24 cellular contexts compared by ENCODE assay signal in genomic region chr3:42493126-42493797, GRCh38. TPM values are rescaled to one million over a fixed set of nuclear protein-coding genes. Genes with fewer than 3 reads are reported as not detected.
DNase-seq lines count a peak whose midpoint lies in the region; ATAC-seq and TF ChIP-seq lines count a peak whose summit lies in the region.
"Had no signal": no experiment of that assay in that cellular context is flagged by ENCODE, and none has a peak within 500 bp of the region (broad histone marks: within the 10 kb centered on the region; RNA-seq: fewer than 3 reads in every experiment).

No MANE protein-coding gene starts in this region.

- no peak for TF ChIP-seq POLR2A in GM18505 (IDR thresholded peaks at IDR 0.05; ENCODE audit: borderline replicate concordance, extremely low read depth, insufficient read depth, insufficient read length)

- intact Hi-C loops in activated CD4-positive, alpha-beta memory T cell treated with anti-CD3 and anti-CD28 coated beads for 36 hours (cut with micrococcal nuclease) = no loop called here

- DNase-seq in activated CD4-positive, alpha-beta memory T cell treated with anti-CD3 and anti-CD28 coated beads, Interleukin-2, amount 10 ng/mL, durations not matched to agents 7 days and 5 days = peak; percentile 5
- DNase-seq in activated CD4-positive, alpha-beta memory T cell treated with anti-CD3 and anti-CD28 coated beads for 36 hours = no peak
- peak; percentile 19 for DNase-seq in activated CD8-positive, alpha-beta memory T cell treated with anti-CD3 and anti-CD28 coated beads, Interleukin-2, amount 10 ng/mL, durations not matched to agents 7 days and 5 days
- DNase-seq in mesenteric fat pad (ENCODE audit: low spot score) = peak; percentile 86
- DNase-seq in thoracic aorta (ENCODE audit: low spot score) = no peak
- no peak for DNase-seq in stimulated activated naive CD4-positive, alpha-beta T cell (lab: John Stamatoyannopoulos, UW)
- DNase-seq: activated CD4-positive, alpha-beta T cell treated with anti-CD3 and anti-CD28 coated beads, Interleukin-2, amount 50 U/mL, for 1 hour; activated naive CD4-positive, alpha-beta T cell; activated T-cell treated with anti-CD3 and anti-CD28 coated beads, Interleukin-2, amount 50 U/mL, for 1 hour; central memory CD4-positive, alpha-beta T cell; DND-41; KG1; mammary epithelial cell; NCI-H1694 treated with DMSO at 0.1 percent for 48 hours; NCI-H526 treated with DMSO at 0.1 percent for 48 hours; WERI-Rb-1 had no signal

- H3K27me3 ChIP-seq in thoracic aorta (replicated peaks; ENCODE audit: insufficient read depth) = no peaks in the 10 kb centered on the region

- H3K36me3 ChIP-seq in thoracic aorta = no peaks in the 10 kb centered on the region
- H3K36me3 ChIP-seq: esophagus muscularis mucosa, gastroesophageal sphincter, WERI-Rb-1 had no signal

- H3K4me3 ChIP-seq in thoracic aorta = no peak overlapping the region
- H3K4me3 ChIP-seq: esophagus muscularis mucosa, gastroesophageal sphincter, GM12878 had no signal

- peaks cover 11% of the 10 kb centered on the region for H3K4me1 Mint-ChIP-seq in activated CD4-positive, alpha-beta memory T cell treated with anti-CD3 and anti-CD28 coated beads, Interleukin-2, amount 10 ng/mL, durations not matched to agents 7 days and 5 days
- H3K4me1 Mint-ChIP-seq in activated CD4-positive, alpha-beta memory T cell treated with anti-CD3 and anti-CD28 coated beads for 36 hours (ENCODE audit: low read depth) = no peaks in the 10 kb centered on the region
- peaks cover 20% of the 10 kb centered on the region for H3K4me1 Mint-ChIP-seq in activated CD8-positive, alpha-beta memory T cell treated with anti-CD3 and anti-CD28 coated beads, Interleukin-2, amount 10 ng/mL, durations not matched to agents 7 days and 5 days

- peaks cover 11% of the 10 kb centered on the region for H3K27me3 Mint-ChIP-seq in activated CD4-positive, alpha-beta memory T cell treated with anti-CD3 and anti-CD28 coated beads, Interleukin-2, amount 10 ng/mL, durations not matched to agents 7 days and 5 days
- peaks cover 2% of the 10 kb centered on the region for H3K27me3 Mint-ChIP-seq in activated CD4-positive, alpha-beta memory T cell treated with anti-CD3 and anti-CD28 coated beads for 36 hours
- peaks cover 4% of the 10 kb centered on the region for H3K27me3 Mint-ChIP-seq in activated CD8-positive, alpha-beta memory T cell treated with anti-CD3 and anti-CD28 coated beads, Interleukin-2, amount 10 ng/mL, durations not matched to agents 7 days and 5 days

- H3K9me3 ChIP-seq in thoracic aorta = no peaks in the 10 kb centered on the region
- H3K9me3 ChIP-seq: esophagus muscularis mucosa, gastroesophageal sphincter had no signal

- POLR2A ChIA-PET in activated CD4-positive, alpha-beta memory T cell treated with anti-CD3 and anti-CD28 coated beads, Interleukin-2, amount 10 ng/mL, durations not matched to agents 7 days and 5 days (lab: Charles Lee) = no interaction called here
- POLR2A ChIA-PET in activated CD4-positive, alpha-beta memory T cell treated with anti-CD3 and anti-CD28 coated beads for 36 hours (lab: Charles Lee) = no interaction called here

- no peak for TF ChIP-seq CTCF in thoracic aorta (IDR thresholded peaks at IDR 0.05)

- CTCF ChIA-PET in activated CD4-positive, alpha-beta memory T cell treated with anti-CD3 and anti-CD28 coated beads, Interleukin-2, amount 10 ng/mL, durations not matched to agents 7 days and 5 days (lab: Charles Lee) = no interaction called here
- CTCF ChIA-PET in activated CD4-positive, alpha-beta memory T cell treated with anti-CD3 and anti-CD28 coated beads for 36 hours (lab: Charles Lee) = interaction anchor here (0.7 kb wide), 1 partner anchor 35 kb away, joined by 3 read pairs; no protein-coding TSS in a partner anchor
- CTCF ChIA-PET in activated CD8-positive, alpha-beta memory T cell treated with anti-CD3 and anti-CD28 coated beads, Interleukin-2, amount 10 ng/mL, durations not matched to agents 7 days and 5 days (lab: Charles Lee) = no interaction called here

- peak overlapping the region; percentile 58 to 63 for H3K27ac ChIP-seq in thoracic aorta
- H3K27ac ChIP-seq: esophagus muscularis mucosa, gastroesophageal sphincter, WERI-Rb-1 had no signal

- no peaks in the 10 kb centered on the region for H3K36me3 Mint-ChIP-seq in activated CD4-positive, alpha-beta memory T cell treated with anti-CD3 and anti-CD28 coated beads, Interleukin-2, amount 10 ng/mL, durations not matched to agents 7 days and 5 days (ENCODE audit: low read depth)
- no peaks in the 10 kb centered on the region for H3K36me3 Mint-ChIP-seq in activated CD4-positive, alpha-beta memory T cell treated with anti-CD3 and anti-CD28 coated beads for 36 hours
- H3K36me3 Mint-ChIP-seq in activated CD8-positive, alpha-beta memory T cell treated with anti-CD3 and anti-CD28 coated beads, Interleukin-2, amount 10 ng/mL, durations not matched to agents 7 days and 5 days = no peaks in the 10 kb centered on the region
- H3K36me3 Mint-ChIP-seq: naive thymus-derived CD4-positive, alpha-beta T cell had no signal

- H3K4me3 Mint-ChIP-seq in activated CD4-positive, alpha-beta memory T cell treated with anti-CD3 and anti-CD28 coated beads, Interleukin-2, amount 10 ng/mL, durations not matched to agents 7 days and 5 days = no peak overlapping the region
- H3K4me3 Mint-ChIP-seq in activated CD4-positive, alpha-beta memory T cell treated with anti-CD3 and anti-CD28 coated beads for 36 hours = no peak overlapping the region
- no peak overlapping the region for H3K4me3 Mint-ChIP-seq in activated CD8-positive, alpha-beta memory T cell treated with anti-CD3 and anti-CD28 coated beads, Interleukin-2, amount 10 ng/mL, durations not matched to agents 7 days and 5 days
- H3K4me3 Mint-ChIP-seq: naive thymus-derived CD4-positive, alpha-beta T cell; T-helper 2 cell treated with Interferon-gamma antibody and Interleukin-4, amounts not matched to agents 5 μg/mL and 100 μg/mL, for 36 hours had no signal

- H3K9me3 Mint-ChIP-seq in activated CD4-positive, alpha-beta memory T cell treated with anti-CD3 and anti-CD28 coated beads, Interleukin-2, amount 10 ng/mL, durations not matched to agents 7 days and 5 days = no peaks in the 10 kb centered on the region
- no peaks in the 10 kb centered on the region for H3K9me3 Mint-ChIP-seq in activated CD4-positive, alpha-beta memory T cell treated with anti-CD3 and anti-CD28 coated beads for 36 hours
- H3K9me3 Mint-ChIP-seq in activated CD8-positive, alpha-beta memory T cell treated with anti-CD3 and anti-CD28 coated beads, Interleukin-2, amount 10 ng/mL, durations not matched to agents 7 days and 5 days (ENCODE audit: low read depth) = no peaks in the 10 kb centered on the region
- H3K9me3 Mint-ChIP-seq: naive thymus-derived CD4-positive, alpha-beta T cell; T-helper 2 cell treated with Interferon-gamma antibody and Interleukin-4, amounts not matched to agents 5 μg/mL and 100 μg/mL, for 36 hours had no signal

- H3K4me1 ChIP-seq in thoracic aorta (ENCODE audit: control insufficient read depth in 1 of 2, low read depth in 2 of 2) = peaks cover 15 to 38% of the 10 kb centered on the region in 2 donors

- no peak overlapping the region for H3K27ac Mint-ChIP-seq in activated CD4-positive, alpha-beta memory T cell treated with anti-CD3 and anti-CD28 coated beads, Interleukin-2, amount 10 ng/mL, durations not matched to agents 7 days and 5 days
- no peak overlapping the region for H3K27ac Mint-ChIP-seq in activated CD4-positive, alpha-beta memory T cell treated with anti-CD3 and anti-CD28 coated beads for 36 hours
- no peak overlapping the region for H3K27ac Mint-ChIP-seq in activated CD8-positive, alpha-beta memory T cell treated with anti-CD3 and anti-CD28 coated beads, Interleukin-2, amount 10 ng/mL, durations not matched to agents 7 days and 5 days
- H3K27ac Mint-ChIP-seq: naive thymus-derived CD4-positive, alpha-beta T cell; T-helper 2 cell treated with Interferon-gamma antibody and Interleukin-4, amounts not matched to agents 5 μg/mL and 100 μg/mL, for 36 hours had no signal

- no peak for ATAC-seq in activated CD8-positive, alpha-beta memory T cell treated with anti-CD3 and anti-CD28 coated beads, Interleukin-2, amount 10 ng/mL, durations not matched to agents 7 days and 5 days
- ATAC-seq in thoracic aorta (ENCODE audit: insufficient number of reproducible peaks, low FRiP score, low read depth) (no peak), GM18505 (IDR thresholded peaks at IDR 0.05; ENCODE audit: unreplicated experiment) (no peak), HG03025 (IDR thresholded peaks at IDR 0.05; ENCODE audit: low FRiP score, unreplicated experiment) (no peak)
- ATAC-seq: gastroesophageal sphincter had no signal

RNA-seq across cellular contexts. Expression of gene VIPR1, which starts 9.2 kb away (rescaled TPM):
- total RNA-seq in activated CD4-positive, alpha-beta memory T cell treated with anti-CD3 and anti-CD28 coated beads, Interleukin-2, amount 10 ng/mL, durations not matched to agents 7 days and 5 days = 1 to 10 TPM; 7.5 to 9.6 TPM
- 1 to 10 TPM; 5.9 to 6.5 TPM for total RNA-seq in activated CD4-positive, alpha-beta memory T cell treated with anti-CD3 and anti-CD28 coated beads for 36 hours
- total RNA-seq in activated CD8-positive, alpha-beta memory T cell treated with anti-CD3 and anti-CD28 coated beads, Interleukin-2, amount 10 ng/mL, durations not matched to agents 7 days and 5 days = 1 to 10 TPM in 1 of 2 experiments, under 1 TPM in 1; 0.14 to 1.9 TPM
- total RNA-seq in mesenteric fat pad = 2.4 TPM
- total RNA-seq in thoracic aorta = 10 to 100 TPM; 31.0 to 48.7 TPM
- total RNA-seq: HT1080 had no signal

Comparison
In these comparisons a context has a peak if more than half of its experiments do, and no peak if none do; other contexts are left out.
1. DNase-seq: peak in activated CD4-positive, alpha-beta memory T cell treated with anti-CD3 and anti-CD28 coated beads, Interleukin-2, amount 10 ng/mL, durations not matched to agents 7 days and 5 days (single experiment), activated CD8-positive, alpha-beta memory T cell treated with anti-CD3 and anti-CD28 coated beads, Interleukin-2, amount 10 ng/mL, durations not matched to agents 7 days and 5 days (single experiment) and mesenteric fat pad (single experiment); none in activated CD4-positive, alpha-beta memory T cell treated with anti-CD3 and anti-CD28 coated beads for 36 hours (single experiment), thoracic aorta (single experiment) and stimulated activated naive CD4-positive, alpha-beta T cell (0 of 6).